Comparison of ENCODE assay signal across 13 cellular contexts in the genomic region with DNA sequence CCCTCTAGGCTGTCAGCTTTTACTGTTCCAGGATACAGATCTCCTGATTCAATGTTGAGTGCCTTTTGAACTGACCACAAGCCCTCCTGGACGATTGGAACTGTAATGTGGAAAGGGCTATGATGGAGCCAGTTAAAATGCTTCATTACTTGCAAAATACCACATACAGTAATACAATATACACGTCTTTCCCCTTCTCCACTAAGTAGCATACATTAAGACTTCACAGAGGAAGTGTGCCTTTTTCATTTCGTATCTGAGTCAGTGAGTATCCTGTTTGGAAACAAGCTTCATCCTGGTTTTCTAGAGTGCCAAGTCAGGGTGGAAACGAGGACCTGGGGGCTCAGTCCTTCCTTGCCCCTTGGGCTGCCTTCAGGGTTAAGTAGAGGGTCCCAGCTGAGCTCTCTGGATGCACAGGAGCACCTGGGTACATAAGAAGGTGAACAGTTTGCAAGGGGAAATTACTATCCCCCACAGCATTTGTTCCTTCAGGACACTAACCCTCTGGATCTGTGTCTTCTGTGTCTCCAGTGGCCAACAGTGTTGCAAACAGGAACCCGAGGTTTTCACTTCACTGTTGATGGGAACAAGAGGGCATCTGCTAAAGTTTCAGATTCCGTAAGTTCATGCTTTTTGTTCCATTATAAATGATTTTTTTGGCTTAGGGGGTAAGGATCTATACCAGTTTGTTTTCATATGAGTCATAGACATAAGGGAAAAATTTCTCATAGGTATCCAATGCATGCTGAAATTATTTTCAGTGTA. TPM values are rescaled to one million over a fixed set of nuclear protein-coding genes. Genes with fewer than 3 reads are reported as not detected.
DNase-seq lines count a peak whose midpoint lies in the region; FAIRE-seq and TF ChIP-seq lines count a peak whose summit lies in the region.
"Not testable (repeated sequence)": the region's sequence is repeated elsewhere in the genome, so short reads cannot be mapped to it uniquely, and the experiment has no call there.
"Had no signal": no experiment of that assay in that cellular context is flagged by ENCODE, and none has a peak within 500 bp of the region (broad histone marks: within the 10 kb centered on the region; RNA-seq: fewer than 3 reads in every experiment).

No MANE protein-coding gene starts in this region.

- peaks cover 34% of the 10 kb centered on the region for H3K4me1 ChIP-seq in CD4-positive, alpha-beta memory T cell (ENCODE audit: insufficient read depth, low read length)
- H3K4me1 ChIP-seq in OCI-LY7 (ENCODE audit: insufficient read depth, low read length, poor library complexity, severe bottlenecking): peaks cover 37% of the 10 kb centered on the region

- H3K36me3 Mint-ChIP-seq in CD4-positive, alpha-beta memory T cell: peaks cover 30 to 53% of the 10 kb centered on the region in 2 donors
- peaks cover 41% of the 10 kb centered on the region for H3K36me3 Mint-ChIP-seq in activated CD4-positive, alpha-beta T cell treated with anti-CD3 and anti-CD28 coated beads, Interleukin-2, amount 10 ng/mL, durations not matched to agents 24 days and 14 days (ENCODE audit: low read depth)
- peaks cover 26% of the 10 kb centered on the region for H3K36me3 Mint-ChIP-seq in osteocyte (ENCODE audit: unreplicated experiment)

- peak overlapping the region in 5 of 8 donors; percentile 46 to 63 (median 48) for H3K4me3 Mint-ChIP-seq in CD4-positive, alpha-beta memory T cell
- H3K4me3 Mint-ChIP-seq in activated CD4-positive, alpha-beta T cell treated with anti-CD3 and anti-CD28 coated beads, Interleukin-2, amount 10 ng/mL, durations not matched to agents 24 days and 14 days: peak overlapping the region; percentile 42
- peak overlapping the region; percentile 53 for H3K4me3 Mint-ChIP-seq in osteocyte (ENCODE audit: unreplicated experiment)

- peaks cover 24 to 54% (median 32%) of the 10 kb centered on the region in 4 donors for H3K4me1 Mint-ChIP-seq in CD4-positive, alpha-beta memory T cell
- peaks cover 30% of the 10 kb centered on the region for H3K4me1 Mint-ChIP-seq in activated CD4-positive, alpha-beta T cell treated with anti-CD3 and anti-CD28 coated beads, Interleukin-2, amount 10 ng/mL, durations not matched to agents 24 days and 14 days
- peaks cover 44% of the 10 kb centered on the region for H3K4me1 Mint-ChIP-seq in osteocyte (ENCODE audit: unreplicated experiment)

- H3K27me3 ChIP-seq in CD4-positive, alpha-beta memory T cell (ENCODE audit: insufficient read depth, low read length); bronchial epithelial cell (ENCODE audit: control insufficient read depth, insufficient read depth, low read length): not testable (repeated sequence)

- not testable (repeated sequence) for H2AFZ ChIP-seq in OCI-LY7 (ENCODE audit: low read length)

- POLR2A ChIA-PET in CD4-positive, alpha-beta memory T cell (lab: Charles Lee; ENCODE audit: partially characterized antibody); OCI-LY7 (lab: Charles Lee): not testable (repeated sequence)

- H3K36me3 ChIP-seq in CD4-positive, alpha-beta memory T cell (ENCODE audit: insufficient read depth, low read length): peaks cover 29% of the 10 kb centered on the region
- peaks cover 57% of the 10 kb centered on the region for H3K36me3 ChIP-seq in OCI-LY7 (ENCODE audit: insufficient read depth, low read length)
- H3K36me3 ChIP-seq in bronchial epithelial cell (ENCODE audit: control insufficient read depth, insufficient read depth, low read length): peaks cover 17% of the 10 kb centered on the region

- H3K79me2 ChIP-seq in OCI-LY7 (ENCODE audit: insufficient read depth, low read depth, low read length): peaks cover 58% of the 10 kb centered on the region

- not testable (repeated sequence) for FAIRE-seq in bronchial epithelial cell (lab: Jason Lieb, UNC)

- not testable (repeated sequence) for H3K4me3 ChIP-seq in CD4-positive, alpha-beta memory T cell (ENCODE audit: low read length in 2 of 2); OCI-LY7 (ENCODE audit: low read depth, low read length, poor library complexity, severe bottlenecking); bronchial epithelial cell (ENCODE audit: low read depth, low read length); fibroblast of mammary gland (ENCODE audit: control insufficient read depth, low read depth, low read length)

- not testable (repeated sequence) for DNase-seq in CD4-positive, alpha-beta memory T cell; OCI-LY7 (ENCODE audit: low spot score); activated CD4-positive, alpha-beta T cell treated with anti-CD3 and anti-CD28 coated beads, Interleukin-2, amount 10 ng/mL, durations not matched to agents 24 days and 14 days; osteocyte (ENCODE audit: extremely low spot score, unreplicated experiment)
- peak; percentile 49 for DNase-seq in HS-5 (ENCODE audit: low read depth)
- DNase-seq in activated effector memory CD4-positive, alpha-beta T cell treated with anti-CD3 and anti-CD28 coated beads, Interleukin-2, amount 50 U/mL, for 16 hours: peak; percentile 47
- peak; percentile 24 for DNase-seq in bronchial epithelial cell (ENCODE audit: low read depth)
- peak; percentile 22 for DNase-seq in fibroblast of mammary gland (ENCODE audit: low read depth)

- H3K9me3 Mint-ChIP-seq in CD4-positive, alpha-beta memory T cell; activated CD4-positive, alpha-beta T cell treated with anti-CD3 and anti-CD28 coated beads, Interleukin-2, amount 10 ng/mL, durations not matched to agents 24 days and 14 days; osteocyte (ENCODE audit: unreplicated experiment): not testable (repeated sequence)

- not testable (repeated sequence) for BruUV-seq in OCI-LY7 (replicated peaks; lab: Mats Ljungman, UMichigan)

- intact Hi-C loops in CD4-positive, alpha-beta memory T cell (cut with micrococcal nuclease); OCI-LY7 (cut with micrococcal nuclease; ENCODE audit: unreplicated experiment): not testable (repeated sequence)
- intact Hi-C loops in activated CD4-positive, alpha-beta T cell treated with anti-CD3 and anti-CD28 coated beads, Interleukin-2, amount 10 ng/mL, durations not matched to agents 24 days and 14 days (cut with micrococcal nuclease): loop anchor here (5.0 kb wide), 1 partner anchor 109 kb away; no protein-coding TSS in a partner anchor

- not testable (repeated sequence) for H3K27me3 Mint-ChIP-seq in CD4-positive, alpha-beta memory T cell; activated CD4-positive, alpha-beta T cell treated with anti-CD3 and anti-CD28 coated beads, Interleukin-2, amount 10 ng/mL, durations not matched to agents 24 days and 14 days; osteocyte (ENCODE audit: unreplicated experiment)

- H3K9me2 ChIP-seq in OCI-LY7 (ENCODE audit: insufficient read depth, low read length): not testable (repeated sequence)

- H4K20me1 ChIP-seq in OCI-LY7 (ENCODE audit: insufficient read depth, low read length): peaks cover 23% of the 10 kb centered on the region

- CTCF ChIA-PET in CD4-positive, alpha-beta memory T cell (lab: Charles Lee; ENCODE audit: partially characterized antibody); OCI-LY7 (lab: Charles Lee; ENCODE audit: unreplicated experiment): not testable (repeated sequence)

- peak overlapping the region; percentile 11; the same call in 1 of the 2 replicates for H3K4me2 ChIP-seq in OCI-LY7 (ENCODE audit: low read length)

- H3K27ac Mint-ChIP-seq in CD4-positive, alpha-beta memory T cell: peak overlapping the region; percentile 30 to 89 (median 85)
- peak overlapping the region; percentile 74 for H3K27ac Mint-ChIP-seq in activated CD4-positive, alpha-beta T cell treated with anti-CD3 and anti-CD28 coated beads, Interleukin-2, amount 10 ng/mL, durations not matched to agents 24 days and 14 days
- H3K27ac Mint-ChIP-seq in osteocyte (ENCODE audit: unreplicated experiment): peak overlapping the region; percentile 87

- H3K9me3 ChIP-seq in CD4-positive, alpha-beta memory T cell (ENCODE audit: control insufficient read depth in 1 of 2, low read length in 2 of 2); OCI-LY7 (ENCODE audit: low read length): not testable (repeated sequence)

- not testable (repeated sequence) for H3K27ac ChIP-seq in CD4-positive, alpha-beta memory T cell (ENCODE audit: low read depth, low read length); OCI-LY7 (ENCODE audit: low read depth, low read length, poor library complexity, severe bottlenecking)

- TF ChIP-seq CTCF in OCI-LY7 (conservative IDR thresholded peaks at IDR 0.05; ENCODE audit: low read length); bronchial epithelial cell (IDR thresholded peaks at IDR 0.05; ENCODE audit: insufficient read depth, low read length, severe bottlenecking); fibroblast of mammary gland (conservative IDR thresholded peaks at IDR 0.05; ENCODE audit: control insufficient read depth, insufficient read depth, low read depth, low read length); osteocyte (IDR thresholded peaks at IDR 0.05): not testable (repeated sequence)

RNA-seq across cellular contexts. Expression of a gene that starts 5.0 kb away (rescaled TPM):
- total RNA-seq in CD4-positive, alpha-beta memory T cell: 100 to 1,000 TPM; 131 to 136 TPM
- 100 to 1,000 TPM; 214 to 240 TPM for polyA plus RNA-seq in CD4-positive, alpha-beta memory T cell
- 147 and 151 TPM in 2 replicates for total RNA-seq in OCI-LY7 (2014; rRNA removed; shearing (Covaris generic))
- 167 and 175 TPM in 2 replicates for total RNA-seq in OCI-LY7 (2022)
- total RNA-seq in activated CD4-positive, alpha-beta T cell treated with anti-CD3 and anti-CD28 coated beads, Interleukin-2, amount 10 ng/mL, durations not matched to agents 24 days and 14 days: 147 and 150 TPM in 2 replicates
- 106 and 136 TPM in 2 replicates for total RNA-seq in bronchial epithelial cell
- total RNA-seq in osteocyte: 130 and 136 TPM in 2 replicates

RNA-seq across cellular contexts. Expression of a gene that starts 5.2 kb away (rescaled TPM):
- 1 to 10 TPM; 6.7 to 7.7 TPM for total RNA-seq in CD4-positive, alpha-beta memory T cell
- polyA plus RNA-seq in CD4-positive, alpha-beta memory T cell: 1 to 10 TPM; 2.9 to 5.1 TPM
- total RNA-seq in OCI-LY7 (2014; rRNA removed; shearing (Covaris generic)): 6.0 and 10.8 TPM in 2 replicates
- total RNA-seq in OCI-LY7 (2022) (12.4 and 13.7 TPM in 2 replicates), bronchial epithelial cell (2.9 and 4.1 TPM in 2 replicates), osteocyte (9.9 and 11.1 TPM in 2 replicates)
- 7.1 and 7.7 TPM in 2 replicates for total RNA-seq in activated CD4-positive, alpha-beta T cell treated with anti-CD3 and anti-CD28 coated beads, Interleukin-2, amount 10 ng/mL, durations not matched to agents 24 days and 14 days

RNA-seq across cellular contexts. Expression of a gene that starts 31.8 kb away (rescaled TPM):
- not detected for total RNA-seq in CD4-positive, alpha-beta memory T cell
- under 1 TPM in 1 of 2 donors, not detected in 1; 0.15 TPM for polyA plus RNA-seq in CD4-positive, alpha-beta memory T cell
- total RNA-seq in OCI-LY7 (2014; rRNA removed; shearing (Covaris generic)): 4.5 and 9.2 TPM in 2 replicates
- total RNA-seq in OCI-LY7 (2022) (4.4 and 4.9 TPM in 2 replicates), bronchial epithelial cell (not detected in 2 replicates), osteocyte (not detected in 2 replicates)
- total RNA-seq in activated CD4-positive, alpha-beta T cell treated with anti-CD3 and anti-CD28 coated beads, Interleukin-2, amount 10 ng/mL, durations not matched to agents 24 days and 14 days: not detected in 2 replicates
- total RNA-seq: adrenal gland, HepG2, tibial nerve had no signal
- polyA plus RNA-seq: adrenal gland, HepG2, lung, sigmoid colon had no signal

RNA-seq across cellular contexts. Expression of a gene that starts 48.3 kb away (rescaled TPM):
- 10 to 100 TPM; 86.5 to 95.8 TPM for total RNA-seq in CD4-positive, alpha-beta memory T cell
- polyA plus RNA-seq in CD4-positive, alpha-beta memory T cell: 100 to 1,000 TPM; 204 to 227 TPM
- total RNA-seq in OCI-LY7 (2014; rRNA removed; shearing (Covaris generic)): 113 and 126 TPM in 2 replicates
- 107 and 124 TPM in 2 replicates for total RNA-seq in OCI-LY7 (2022)
- total RNA-seq in activated CD4-positive, alpha-beta T cell treated with anti-CD3 and anti-CD28 coated beads, Interleukin-2, amount 10 ng/mL, durations not matched to agents 24 days and 14 days: 118 and 119 TPM in 2 replicates
- total RNA-seq in bronchial epithelial cell: 189 and 195 TPM in 2 replicates
- 94.7 and 106 TPM in 2 replicates for total RNA-seq in osteocyte
